In genomic region chr3:34361921-34362320, GRCh38 we compare ENCODE assay signal across 9 cellular contexts.
A peak's percentile ranks its signal among the peaks of the same experiment; 100 is the strongest.
DNase-seq lines count a peak whose midpoint lies in the region; ATAC-seq, FAIRE-seq and TF ChIP-seq lines count a peak whose summit lies in the region.
"Had no signal": no experiment of that assay in that cellular context is flagged by ENCODE, and none has a peak within 500 bp of the region (broad histone marks: within the 10 kb centered on the region; RNA-seq: fewer than 3 reads in every experiment).

No MANE protein-coding gene starts in this region.

- POLR2A ChIA-PET in activated CD8-positive, alpha-beta T cell treated with anti-CD3 and anti-CD28 coated beads, Interleukin-2, amount 10 ng/mL, durations not matched to agents 7 days and 5 days (lab: Charles Lee), result no interaction called here

- no peaks in the 10 kb centered on the region for H3K36me3 Mint-ChIP-seq in activated CD8-positive, alpha-beta T cell treated with anti-CD3 and anti-CD28 coated beads, Interleukin-2, amount 10 ng/mL, durations not matched to agents 7 days and 5 days (ENCODE audit: low read depth)
- no peaks in the 10 kb centered on the region for H3K36me3 Mint-ChIP-seq in activated T-helper 2 cell treated with anti-CD3 and anti-CD28 coated beads, Interferon-gamma antibody, Interleukin-2, Interleukin-4, amounts not matched to agents 10 μg/mL and 5 μg/mL and 100 μg/mL, durations not matched to agents 14 hours and 24 hours and 36 hours (ENCODE audit: low read depth)

- no peak overlapping the region for H3K4me3 Mint-ChIP-seq in activated CD8-positive, alpha-beta T cell treated with anti-CD3 and anti-CD28 coated beads, Interleukin-2, amount 10 ng/mL, durations not matched to agents 7 days and 5 days
- no peak overlapping the region for H3K4me3 Mint-ChIP-seq in activated T-helper 2 cell treated with anti-CD3 and anti-CD28 coated beads, Interferon-gamma antibody, Interleukin-2, Interleukin-4, amounts not matched to agents 10 μg/mL and 5 μg/mL and 100 μg/mL, durations not matched to agents 14 hours and 24 hours and 36 hours (ENCODE audit: low read depth)

- peaks cover 7% of the 10 kb centered on the region for H3K4me1 Mint-ChIP-seq in activated CD8-positive, alpha-beta T cell treated with anti-CD3 and anti-CD28 coated beads, Interleukin-2, amount 10 ng/mL, durations not matched to agents 7 days and 5 days (ENCODE audit: low read depth)
- peaks cover 4% of the 10 kb centered on the region for H3K4me1 Mint-ChIP-seq in activated T-helper 2 cell treated with anti-CD3 and anti-CD28 coated beads, Interferon-gamma antibody, Interleukin-2, Interleukin-4, amounts not matched to agents 10 μg/mL and 5 μg/mL and 100 μg/mL, durations not matched to agents 14 hours and 24 hours and 36 hours (ENCODE audit: low read depth)

- no peaks in the 10 kb centered on the region for H3K9me3 Mint-ChIP-seq in activated CD8-positive, alpha-beta T cell treated with anti-CD3 and anti-CD28 coated beads, Interleukin-2, amount 10 ng/mL, durations not matched to agents 7 days and 5 days (ENCODE audit: insufficient read depth)
- H3K9me3 Mint-ChIP-seq in activated T-helper 2 cell treated with anti-CD3 and anti-CD28 coated beads, Interferon-gamma antibody, Interleukin-2, Interleukin-4, amounts not matched to agents 10 μg/mL and 5 μg/mL and 100 μg/mL, durations not matched to agents 14 hours and 24 hours and 36 hours, result no peaks in the 10 kb centered on the region

- peak; percentile 90 for ATAC-seq in GM19397 (IDR thresholded peaks at IDR 0.05; ENCODE audit: unreplicated experiment)
- ATAC-seq in HG03064 (IDR thresholded peaks at IDR 0.05; ENCODE audit: low read depth, unreplicated experiment), result peak; percentile 98
- ATAC-seq in activated CD8-positive, alpha-beta T cell treated with anti-CD3 and anti-CD28 coated beads, Interleukin-2, amount 10 ng/mL, durations not matched to agents 7 days and 5 days, result peak; percentile 42

- DNase-seq in GM12891 (ENCODE audit: insufficient read length, low spot score) (peak; percentile 5), islet precursor cell (no peak), NCI-H2081 (lab: John Stamatoyannopoulos, UW) (no peak), T-helper 9 cell (no peak)
- peak; percentile 21 for DNase-seq in activated CD8-positive, alpha-beta T cell treated with anti-CD3 and anti-CD28 coated beads, Interleukin-2, amount 10 ng/mL, durations not matched to agents 7 days and 5 days
- no peak for DNase-seq in activated T-helper 2 cell treated with anti-CD3 and anti-CD28 coated beads, Interferon-gamma antibody, Interleukin-2, Interleukin-4, amounts not matched to agents 10 μg/mL and 5 μg/mL and 100 μg/mL, durations not matched to agents 14 hours and 24 hours and 36 hours (ENCODE audit: low spot score)
- DNase-seq: substantia nigra had no signal

- intact Hi-C loops in activated T-helper 2 cell treated with anti-CD3 and anti-CD28 coated beads, Interferon-gamma antibody, Interleukin-2, Interleukin-4, amounts not matched to agents 10 μg/mL and 5 μg/mL and 100 μg/mL, durations not matched to agents 14 hours and 24 hours and 36 hours (cut with micrococcal nuclease), result no loop called here

- no peaks in the 10 kb centered on the region for H3K27me3 Mint-ChIP-seq in activated CD8-positive, alpha-beta T cell treated with anti-CD3 and anti-CD28 coated beads, Interleukin-2, amount 10 ng/mL, durations not matched to agents 7 days and 5 days (ENCODE audit: low read depth)
- no peaks in the 10 kb centered on the region for H3K27me3 Mint-ChIP-seq in activated T-helper 2 cell treated with anti-CD3 and anti-CD28 coated beads, Interferon-gamma antibody, Interleukin-2, Interleukin-4, amounts not matched to agents 10 μg/mL and 5 μg/mL and 100 μg/mL, durations not matched to agents 14 hours and 24 hours and 36 hours (ENCODE audit: low read depth)

- H3K27ac Mint-ChIP-seq in activated CD8-positive, alpha-beta T cell treated with anti-CD3 and anti-CD28 coated beads, Interleukin-2, amount 10 ng/mL, durations not matched to agents 7 days and 5 days, result peak overlapping the region; percentile 5
- H3K27ac Mint-ChIP-seq in activated T-helper 2 cell treated with anti-CD3 and anti-CD28 coated beads, Interferon-gamma antibody, Interleukin-2, Interleukin-4, amounts not matched to agents 10 μg/mL and 5 μg/mL and 100 μg/mL, durations not matched to agents 14 hours and 24 hours and 36 hours, result no peak overlapping the region

- peak; percentile 90 for FAIRE-seq in GM12891 (lab: Jason Lieb, UNC)

- no peak for TF ChIP-seq POLR2A in GM12891 (IDR thresholded peaks at IDR 0.05; ENCODE audit: low read depth, low read length)

- CTCF ChIA-PET in activated CD8-positive, alpha-beta T cell treated with anti-CD3 and anti-CD28 coated beads, Interleukin-2, amount 10 ng/mL, durations not matched to agents 7 days and 5 days (lab: Charles Lee), result interaction anchor here (0.8 kb wide), 1 partner anchor 446 kb away, joined by 4 read pairs; no protein-coding TSS in a partner anchor

TF ChIP-seq in GM12891, 5 proteins besides CTCF, POLR2A, EP300 and RAD21:
- TF ChIP-seq SPI1 (IDR thresholded peaks at IDR 0.05; ENCODE audit: low read depth, low read length) (peak; percentile 44; the same call in 1 of the 2 replicates), POLR2AphosphoS5 (IDR thresholded peaks at IDR 0.05; ENCODE audit: low read depth, low read length) (no peak)
TF ChIP-seq in GM12891: peak in this region for 1.

Comparison
In these comparisons a context has a peak if more than half of its experiments do, and no peak if none do; other contexts are left out.
1. DNase-seq: peak in GM12891 (single experiment) and activated CD8-positive, alpha-beta T cell treated with anti-CD3 and anti-CD28 coated beads, Interleukin-2, amount 10 ng/mL, durations not matched to agents 7 days and 5 days (single experiment); none in islet precursor cell (single experiment), NCI-H2081 (0 of 2), activated T-helper 2 cell treated with anti-CD3 and anti-CD28 coated beads, Interferon-gamma antibody, Interleukin-2, Interleukin-4, amounts not matched to agents 10 μg/mL and 5 μg/mL and 100 μg/mL, durations not matched to agents 14 hours and 24 hours and 36 hours (single experiment) and T-helper 9 cell (single experiment).
2. ATAC-seq: peak in every context shown above with its lines; median percentile 98 in HG03064; 90 in GM19397; 42 in activated CD8-positive, alpha-beta T cell treated with anti-CD3 and anti-CD28 coated beads, Interleukin-2, amount 10 ng/mL, durations not matched to agents 7 days and 5 days.